In the genomic region with DNA sequence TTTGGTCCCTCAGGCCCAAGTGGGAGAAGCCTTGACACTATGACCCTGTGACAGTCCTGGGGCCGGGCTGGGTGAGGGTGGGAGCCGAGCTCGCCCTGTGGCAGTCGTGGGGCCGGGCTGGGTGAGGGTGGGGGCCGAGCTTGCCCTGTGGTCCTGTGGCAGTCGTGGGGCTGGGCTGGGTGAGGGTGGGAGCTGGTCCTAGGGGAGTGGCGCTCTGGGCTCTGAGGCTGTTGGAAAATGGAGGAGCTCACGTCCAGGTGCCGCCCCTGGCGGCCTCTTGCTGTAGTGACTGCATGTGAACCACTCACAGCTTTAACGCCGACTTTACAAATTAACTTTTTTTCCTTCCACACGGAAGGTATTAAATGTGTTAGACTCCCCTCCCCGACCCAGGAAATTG, we compare ENCODE assay signal across 9 cellular contexts.
DNase-seq lines count a peak whose midpoint lies in the region; ATAC-seq and TF ChIP-seq lines count a peak whose summit lies in the region.
"Had no signal": no experiment of that assay in that cellular context is flagged by ENCODE, and none has a peak within 500 bp of the region (broad histone marks: within the 10 kb centered on the region; RNA-seq: fewer than 3 reads in every experiment).

No MANE protein-coding gene starts in this region.

- H3K9me3 ChIP-seq in PC-3 (ENCODE audit: low read length): no peaks in the 10 kb centered on the region
- no peaks in the 10 kb centered on the region for H3K9me3 ChIP-seq in gastroesophageal sphincter

- no peaks in the 10 kb centered on the region for H3K36me3 Mint-ChIP-seq in nephron (ENCODE audit: low read depth)

- TF ChIP-seq CTCF in PC-3 (conservative IDR thresholded peaks at IDR 0.05; ENCODE audit: low read depth, low read length): no peak; the same call in 1 of the 2 replicates
- TF ChIP-seq CTCF in nephron (IDR thresholded peaks at IDR 0.05; ENCODE audit: unreplicated experiment in 3 of 3): peak; percentile 53 to 64 (median 56)
- TF ChIP-seq CTCF in gastroesophageal sphincter (IDR thresholded peaks at IDR 0.05): peak in 2 of 4 experiments; percentile 17 to 43

- H4K20me1 ChIP-seq in PC-3 (ENCODE audit: low read length): no peaks in the 10 kb centered on the region

- H3K27me3 Mint-ChIP-seq in nephron (ENCODE audit: low read depth): peaks cover 14% of the 10 kb centered on the region

- H3K4me1 ChIP-seq in PC-3 (ENCODE audit: insufficient read depth, low read length) (no peaks in the 10 kb centered on the region), gastroesophageal sphincter (no peaks in the 10 kb centered on the region)

- BruUV-seq in PC-3 (replicated peaks; lab: Mats Ljungman, UMichigan): no TSS peak

- DNase-seq in Right ventricle myocardium superior: no peak
- no peak for DNase-seq in Right ventricle myocardium inferior (ENCODE audit: missing footprints)
- peak; percentile 18 for DNase-seq in PC-3
- peak; percentile 82 for DNase-seq in ecto neural progenitor cell (ENCODE audit: low spot score)
- no peak for DNase-seq in NCI-H526 treated with DMSO at 0.1 percent for 48 hours (lab: John Stamatoyannopoulos, UW)
- no peak for DNase-seq in AG08396 (ENCODE audit: low spot score)
- DNase-seq: activated T-cell treated with anti-CD3 and anti-CD28 coated beads, Interleukin-2, amount 50 U/mL, for 4 hours had no signal

- H3K4me2 ChIP-seq in PC-3 (ENCODE audit: low read length): no peak overlapping the region

- H3K27ac ChIP-seq in PC-3 (ENCODE audit: low read length): no peak overlapping the region
- H3K27ac ChIP-seq in gastroesophageal sphincter: no peak overlapping the region

- H3K79me2 ChIP-seq in PC-3 (ENCODE audit: low read length): no peaks in the 10 kb centered on the region

- no peak for TF ChIP-seq POLR2A in gastroesophageal sphincter (IDR thresholded peaks at IDR 0.05)

- no peaks in the 10 kb centered on the region for H3K9me2 ChIP-seq in PC-3 (replicated peaks; ENCODE audit: low read length)

- POLR2A ChIA-PET in PC-3 (lab: Charles Lee; ENCODE audit: unreplicated experiment): no interaction called here

- WGBS in gastroesophageal sphincter (ENCODE audit: low coverage in 1 of 2), 2 donors: 7 to 8% methylated on average over 2 of the region's 15 CpGs

- H3K9me3 Mint-ChIP-seq in nephron: no peaks in the 10 kb centered on the region
- H3K9me3 Mint-ChIP-seq: activated T-cell treated with anti-CD3 and anti-CD28 coated beads, Interleukin-2, amount 50 U/mL, for 4 hours had no signal

- H3K27ac Mint-ChIP-seq in nephron: no peak overlapping the region

- H3K4me1 Mint-ChIP-seq in nephron: no peaks in the 10 kb centered on the region

- H3K4me3 ChIP-seq in PC-3 (ENCODE audit: low read length): no peak overlapping the region
- no peak overlapping the region for H3K4me3 ChIP-seq in gastroesophageal sphincter

- no peaks in the 10 kb centered on the region for H3K36me3 ChIP-seq in PC-3 (ENCODE audit: low read depth, low read length)
- no peaks in the 10 kb centered on the region for H3K36me3 ChIP-seq in gastroesophageal sphincter

- H2AFZ ChIP-seq in PC-3 (ENCODE audit: low read length): no peak overlapping the region

- H3K4me3 Mint-ChIP-seq in nephron: no peak overlapping the region
- H3K4me3 Mint-ChIP-seq: activated T-cell treated with anti-CD3 and anti-CD28 coated beads, Interleukin-2, amount 50 U/mL, for 4 hours had no signal

- no peak for TF ChIP-seq EP300 in gastroesophageal sphincter (IDR thresholded peaks at IDR 0.05)

- H3K9ac ChIP-seq in PC-3 (ENCODE audit: low read length): no peak overlapping the region

- H3F3A ChIP-seq in PC-3 (ENCODE audit: low read length, unreplicated experiment): no peaks in the 10 kb centered on the region

- intact Hi-C loops in Right ventricle myocardium superior (cut with DNase I) (no loop called here), Right ventricle myocardium inferior (cut with DNase I) (no loop called here), PC-3 (cut with micrococcal nuclease) (no loop called here)

- ATAC-seq in Right ventricle myocardium superior (ENCODE audit: poor library complexity) (peak; percentile 53), Right ventricle myocardium inferior (no peak), PC-3 (no peak; the same call in 1 of the 2 replicates), gastroesophageal sphincter (no peak)

- CTCF ChIA-PET in PC-3 (lab: Charles Lee): no interaction called here

- H3K27me3 ChIP-seq in PC-3 (ENCODE audit: low read length) (no peaks in the 10 kb centered on the region), gastroesophageal sphincter (peaks cover 22% of the 10 kb centered on the region)

Comparison
In these comparisons a context has a peak if more than half of its experiments do, and no peak if none do; other contexts are left out.
1. DNase-seq: peak in PC-3 (single experiment) and ecto neural progenitor cell (single experiment); none in Right ventricle myocardium superior (single experiment), Right ventricle myocardium inferior (single experiment), NCI-H526 treated with DMSO at 0.1 percent for 48 hours (single experiment) and AG08396 (single experiment).